In the genomic region with DNA sequence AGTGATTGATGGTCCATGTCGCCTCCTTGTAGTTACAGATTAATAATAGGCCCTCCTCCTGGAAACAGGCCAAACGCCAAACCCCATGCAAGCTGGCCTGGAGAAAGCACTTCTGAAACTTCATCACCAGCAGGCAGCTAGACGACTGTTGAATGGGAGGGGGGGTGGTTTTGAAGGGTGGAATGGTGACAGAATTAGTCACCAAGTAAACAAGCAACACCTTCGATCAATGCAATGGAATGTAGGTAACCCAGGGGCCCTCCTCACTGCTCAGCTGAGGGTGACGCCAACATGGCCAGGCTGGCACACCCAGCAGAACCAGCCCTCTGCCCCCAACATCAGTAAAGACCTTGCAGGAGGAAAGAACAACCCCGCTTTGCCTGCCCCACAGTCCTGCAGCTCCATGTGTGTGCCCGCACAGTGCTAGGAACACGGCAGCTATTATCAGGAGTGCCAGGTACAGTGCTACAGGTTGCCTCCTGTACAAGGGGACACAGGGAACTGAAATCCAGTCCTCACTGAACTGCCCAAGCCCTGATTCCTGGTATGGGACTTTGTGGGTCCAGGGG, we compare ENCODE assay signal across 1 cellular context.
TF ChIP-seq lines count a peak whose summit lies in the region.

No MANE protein-coding gene starts in this region.

TF ChIP-seq in HepG2, 621 proteins besides CTCF, POLR2A, EP300 and RAD21 (continued from another document and continues in another):
- TF ChIP-seq, protein P1, sequence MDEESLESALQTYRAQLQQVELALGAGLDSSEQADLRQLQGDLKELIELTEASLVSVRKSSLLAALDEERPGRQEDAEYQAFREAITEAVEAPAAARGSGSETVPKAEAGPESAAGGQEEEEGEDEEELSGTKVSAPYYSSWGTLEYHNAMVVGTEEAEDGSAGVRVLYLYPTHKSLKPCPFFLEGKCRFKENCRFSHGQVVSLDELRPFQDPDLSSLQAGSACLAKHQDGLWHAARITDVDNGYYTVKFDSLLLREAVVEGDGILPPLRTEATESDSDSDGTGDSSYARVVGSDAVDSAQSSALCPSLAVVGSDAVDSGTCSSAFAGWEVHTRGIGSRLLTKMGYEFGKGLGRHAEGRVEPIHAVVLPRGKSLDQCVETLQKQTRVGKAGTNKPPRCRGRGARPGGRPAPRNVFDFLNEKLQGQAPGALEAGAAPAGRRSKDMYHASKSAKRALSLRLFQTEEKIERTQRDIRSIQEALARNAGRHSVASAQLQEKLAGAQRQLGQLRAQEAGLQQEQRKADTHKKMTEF (CRISPR knock-in tag; IDR thresholded peaks at IDR 0.05): peak; percentile 97
- TF ChIP-seq ZNF776 (CRISPR knock-in tag; IDR thresholded peaks at IDR 0.05): no peak
- TF ChIP-seq, protein P2, sequence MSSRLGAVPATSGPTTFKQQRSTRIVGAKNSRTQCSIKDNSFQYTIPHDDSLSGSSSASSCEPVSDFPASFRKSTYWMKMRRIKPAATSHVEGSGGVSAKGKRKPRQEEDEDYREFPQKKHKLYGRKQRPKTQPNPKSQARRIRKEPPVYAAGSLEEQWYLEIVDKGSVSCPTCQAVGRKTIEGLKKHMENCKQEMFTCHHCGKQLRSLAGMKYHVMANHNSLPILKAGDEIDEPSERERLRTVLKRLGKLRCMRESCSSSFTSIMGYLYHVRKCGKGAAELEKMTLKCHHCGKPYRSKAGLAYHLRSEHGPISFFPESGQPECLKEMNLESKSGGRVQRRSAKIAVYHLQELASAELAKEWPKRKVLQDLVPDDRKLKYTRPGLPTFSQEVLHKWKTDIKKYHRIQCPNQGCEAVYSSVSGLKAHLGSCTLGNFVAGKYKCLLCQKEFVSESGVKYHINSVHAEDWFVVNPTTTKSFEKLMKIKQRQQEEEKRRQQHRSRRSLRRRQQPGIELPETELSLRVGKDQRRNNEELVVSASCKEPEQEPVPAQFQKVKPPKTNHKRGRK (CRISPR knock-in tag; IDR thresholded peaks at IDR 0.05): no peak
- TF ChIP-seq TARDBP (CRISPR knock-in tag; IDR thresholded peaks at IDR 0.05): peak; percentile 73; the same call in 1 of the 2 replicates
- no peak; the same call in 1 of the 2 replicates for TF ChIP-seq ZSCAN21 (CRISPR knock-in tag; IDR thresholded peaks at IDR 0.05; ENCODE audit: borderline replicate concordance)
- TF ChIP-seq ZNF737 (CRISPR knock-in tag; IDR thresholded peaks at IDR 0.05; ENCODE audit: borderline replicate concordance): no peak
- no peak for TF ChIP-seq ZNF367 (CRISPR knock-in tag; IDR thresholded peaks at IDR 0.05; ENCODE audit: borderline replicate concordance)
- TF ChIP-seq ZNF333 (CRISPR knock-in tag; IDR thresholded peaks at IDR 0.05; ENCODE audit: borderline replicate concordance): no peak
- TF ChIP-seq ZNF703 (CRISPR knock-in tag; IDR thresholded peaks at IDR 0.05; ENCODE audit: borderline replicate concordance): no peak
- TF ChIP-seq, protein P3, sequence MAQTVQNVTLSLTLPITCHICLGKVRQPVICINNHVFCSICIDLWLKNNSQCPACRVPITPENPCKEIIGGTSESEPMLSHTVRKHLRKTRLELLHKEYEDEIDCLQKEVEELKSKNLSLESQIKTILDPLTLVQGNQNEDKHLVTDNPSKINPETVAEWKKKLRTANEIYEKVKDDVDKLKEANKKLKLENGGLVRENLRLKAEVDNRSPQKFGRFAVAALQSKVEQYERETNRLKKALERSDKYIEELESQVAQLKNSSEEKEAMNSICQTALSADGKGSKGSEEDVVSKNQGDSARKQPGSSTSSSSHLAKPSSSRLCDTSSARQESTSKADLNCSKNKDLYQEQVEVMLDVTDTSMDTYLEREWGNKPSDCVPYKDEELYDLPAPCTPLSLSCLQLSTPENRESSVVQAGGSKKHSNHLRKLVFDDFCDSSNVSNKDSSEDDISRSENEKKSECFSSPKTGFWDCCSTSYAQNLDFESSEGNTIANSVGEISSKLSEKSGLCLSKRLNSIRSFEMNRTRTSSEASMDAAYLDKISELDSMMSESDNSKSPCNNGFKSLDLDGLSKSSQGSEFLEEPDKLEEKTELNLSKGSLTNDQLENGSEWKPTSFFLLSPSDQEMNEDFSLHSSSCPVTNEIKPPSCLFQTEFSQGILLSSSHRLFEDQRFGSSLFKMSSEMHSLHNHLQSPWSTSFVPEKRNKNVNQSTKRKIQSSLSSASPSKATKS (CRISPR knock-in tag; IDR thresholded peaks at IDR 0.05): no peak
- peak; percentile 100 for TF ChIP-seq FOSL1 (CRISPR knock-in tag; IDR thresholded peaks at IDR 0.05; ENCODE audit: borderline replicate concordance)
- TF ChIP-seq NR2F6 (IDR thresholded peaks at IDR 0.05): peak; percentile 64; the same call in 1 of the 2 replicates
- peak; percentile 76 for TF ChIP-seq NR2F6 (CRISPR knock-in tag; IDR thresholded peaks at IDR 0.05)
- peak; percentile 70 for TF ChIP-seq FOXK2 (IDR thresholded peaks at IDR 0.05)
- TF ChIP-seq ZNF180 (CRISPR knock-in tag; IDR thresholded peaks at IDR 0.05; ENCODE audit: borderline replicate concordance, low read depth): no peak
- TF ChIP-seq, protein P4, sequence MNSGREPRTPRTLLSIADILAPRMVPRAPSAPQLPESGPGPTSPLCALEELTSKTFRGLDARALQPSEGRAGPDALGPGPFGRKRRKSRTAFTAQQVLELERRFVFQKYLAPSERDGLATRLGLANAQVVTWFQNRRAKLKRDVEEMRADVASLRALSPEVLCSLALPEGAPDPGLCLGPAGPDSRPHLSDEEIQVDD (CRISPR knock-in tag; IDR thresholded peaks at IDR 0.05; ENCODE audit: borderline replicate concordance): 0 out of 2 replicates have a peak, but pooled peaks have one; percentile 68
- TF ChIP-seq HNRNPUL1 (IDR thresholded peaks at IDR 0.05; ENCODE audit: low read depth, low read length): no peak
- 0 out of 2 replicates have a peak, but pooled peaks have one; percentile 68 for TF ChIP-seq SIX4 (CRISPR knock-in tag; IDR thresholded peaks at IDR 0.05)
- peak; percentile 56; the same call in 1 of the 2 replicates for TF ChIP-seq ZBTB20 (CRISPR knock-in tag; IDR thresholded peaks at IDR 0.05; ENCODE audit: borderline replicate concordance, low read depth)
- TF ChIP-seq, protein P5, sequence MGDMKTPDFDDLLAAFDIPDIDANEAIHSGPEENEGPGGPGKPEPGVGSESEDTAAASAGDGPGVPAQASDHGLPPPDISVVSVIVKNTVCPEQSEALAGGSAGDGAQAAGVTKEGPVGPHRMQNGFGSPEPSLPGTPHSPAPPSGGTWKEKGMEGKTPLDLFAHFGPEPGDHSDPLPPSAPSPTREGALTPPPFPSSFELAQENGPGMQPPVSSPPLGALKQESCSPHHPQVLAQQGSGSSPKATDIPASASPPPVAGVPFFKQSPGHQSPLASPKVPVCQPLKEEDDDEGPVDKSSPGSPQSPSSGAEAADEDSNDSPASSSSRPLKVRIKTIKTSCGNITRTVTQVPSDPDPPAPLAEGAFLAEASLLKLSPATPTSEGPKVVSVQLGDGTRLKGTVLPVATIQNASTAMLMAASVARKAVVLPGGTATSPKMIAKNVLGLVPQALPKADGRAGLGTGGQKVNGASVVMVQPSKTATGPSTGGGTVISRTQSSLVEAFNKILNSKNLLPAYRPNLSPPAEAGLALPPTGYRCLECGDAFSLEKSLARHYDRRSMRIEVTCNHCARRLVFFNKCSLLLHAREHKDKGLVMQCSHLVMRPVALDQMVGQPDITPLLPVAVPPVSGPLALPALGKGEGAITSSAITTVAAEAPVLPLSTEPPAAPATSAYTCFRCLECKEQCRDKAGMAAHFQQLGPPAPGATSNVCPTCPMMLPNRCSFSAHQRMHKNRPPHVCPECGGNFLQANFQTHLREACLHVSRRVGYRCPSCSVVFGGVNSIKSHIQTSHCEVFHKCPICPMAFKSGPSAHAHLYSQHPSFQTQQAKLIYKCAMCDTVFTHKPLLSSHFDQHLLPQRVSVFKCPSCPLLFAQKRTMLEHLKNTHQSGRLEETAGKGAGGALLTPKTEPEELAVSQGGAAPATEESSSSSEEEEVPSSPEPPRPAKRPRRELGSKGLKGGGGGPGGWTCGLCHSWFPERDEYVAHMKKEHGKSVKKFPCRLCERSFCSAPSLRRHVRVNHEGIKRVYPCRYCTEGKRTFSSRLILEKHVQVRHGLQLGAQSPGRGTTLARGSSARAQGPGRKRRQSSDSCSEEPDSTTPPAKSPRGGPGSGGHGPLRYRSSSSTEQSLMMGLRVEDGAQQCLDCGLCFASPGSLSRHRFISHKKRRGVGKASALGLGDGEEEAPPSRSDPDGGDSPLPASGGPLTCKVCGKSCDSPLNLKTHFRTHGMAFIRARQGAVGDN (CRISPR knock-in tag; IDR thresholded peaks at IDR 0.05): peak; percentile 78
- TF ChIP-seq BRD4 (CRISPR knock-in tag; IDR thresholded peaks at IDR 0.05): no peak; the same call in 1 of the 2 replicates
- TF ChIP-seq PAWR (CRISPR knock-in tag; IDR thresholded peaks at IDR 0.05; ENCODE audit: borderline replicate concordance): no peak
- no peak for TF ChIP-seq ZFP82 (CRISPR knock-in tag; IDR thresholded peaks at IDR 0.05; ENCODE audit: borderline replicate concordance)
- TF ChIP-seq ZNF468 (CRISPR knock-in tag; IDR thresholded peaks at IDR 0.05): no peak
- no peak for TF ChIP-seq KMT2B (CRISPR knock-in tag; IDR thresholded peaks at IDR 0.05)
- TF ChIP-seq ZKSCAN5 (CRISPR knock-in tag; IDR thresholded peaks at IDR 0.05): no peak
- peak; percentile 83; the same call in 1 of the 2 replicates for TF ChIP-seq KDM5B (CRISPR knock-in tag; IDR thresholded peaks at IDR 0.05; ENCODE audit: borderline replicate concordance)
- TF ChIP-seq ZBTB3 (CRISPR knock-in tag; IDR thresholded peaks at IDR 0.05; ENCODE audit: borderline replicate concordance, low read depth): no peak
- TF ChIP-seq, protein P6, sequence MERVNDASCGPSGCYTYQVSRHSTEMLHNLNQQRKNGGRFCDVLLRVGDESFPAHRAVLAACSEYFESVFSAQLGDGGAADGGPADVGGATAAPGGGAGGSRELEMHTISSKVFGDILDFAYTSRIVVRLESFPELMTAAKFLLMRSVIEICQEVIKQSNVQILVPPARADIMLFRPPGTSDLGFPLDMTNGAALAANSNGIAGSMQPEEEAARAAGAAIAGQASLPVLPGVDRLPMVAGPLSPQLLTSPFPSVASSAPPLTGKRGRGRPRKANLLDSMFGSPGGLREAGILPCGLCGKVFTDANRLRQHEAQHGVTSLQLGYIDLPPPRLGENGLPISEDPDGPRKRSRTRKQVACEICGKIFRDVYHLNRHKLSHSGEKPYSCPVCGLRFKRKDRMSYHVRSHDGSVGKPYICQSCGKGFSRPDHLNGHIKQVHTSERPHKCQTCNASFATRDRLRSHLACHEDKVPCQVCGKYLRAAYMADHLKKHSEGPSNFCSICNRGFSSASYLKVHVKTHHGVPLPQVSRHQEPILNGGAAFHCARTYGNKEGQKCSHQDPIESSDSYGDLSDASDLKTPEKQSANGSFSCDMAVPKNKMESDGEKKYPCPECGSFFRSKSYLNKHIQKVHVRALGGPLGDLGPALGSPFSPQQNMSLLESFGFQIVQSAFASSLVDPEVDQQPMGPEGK (CRISPR knock-in tag; IDR thresholded peaks at IDR 0.05): peak; percentile 93
- peak; percentile 62 to 72 for TF ChIP-seq NR2F1 (CRISPR knock-in tag; IDR thresholded peaks at IDR 0.05)
- peak; percentile 75; the same call in 1 of the 2 replicates for TF ChIP-seq ZNF124 (CRISPR knock-in tag; IDR thresholded peaks at IDR 0.05)
- no peak for TF ChIP-seq ZNF282 (IDR thresholded peaks at IDR 0.05; ENCODE audit: partially characterized antibody)
- TF ChIP-seq, protein P7, sequence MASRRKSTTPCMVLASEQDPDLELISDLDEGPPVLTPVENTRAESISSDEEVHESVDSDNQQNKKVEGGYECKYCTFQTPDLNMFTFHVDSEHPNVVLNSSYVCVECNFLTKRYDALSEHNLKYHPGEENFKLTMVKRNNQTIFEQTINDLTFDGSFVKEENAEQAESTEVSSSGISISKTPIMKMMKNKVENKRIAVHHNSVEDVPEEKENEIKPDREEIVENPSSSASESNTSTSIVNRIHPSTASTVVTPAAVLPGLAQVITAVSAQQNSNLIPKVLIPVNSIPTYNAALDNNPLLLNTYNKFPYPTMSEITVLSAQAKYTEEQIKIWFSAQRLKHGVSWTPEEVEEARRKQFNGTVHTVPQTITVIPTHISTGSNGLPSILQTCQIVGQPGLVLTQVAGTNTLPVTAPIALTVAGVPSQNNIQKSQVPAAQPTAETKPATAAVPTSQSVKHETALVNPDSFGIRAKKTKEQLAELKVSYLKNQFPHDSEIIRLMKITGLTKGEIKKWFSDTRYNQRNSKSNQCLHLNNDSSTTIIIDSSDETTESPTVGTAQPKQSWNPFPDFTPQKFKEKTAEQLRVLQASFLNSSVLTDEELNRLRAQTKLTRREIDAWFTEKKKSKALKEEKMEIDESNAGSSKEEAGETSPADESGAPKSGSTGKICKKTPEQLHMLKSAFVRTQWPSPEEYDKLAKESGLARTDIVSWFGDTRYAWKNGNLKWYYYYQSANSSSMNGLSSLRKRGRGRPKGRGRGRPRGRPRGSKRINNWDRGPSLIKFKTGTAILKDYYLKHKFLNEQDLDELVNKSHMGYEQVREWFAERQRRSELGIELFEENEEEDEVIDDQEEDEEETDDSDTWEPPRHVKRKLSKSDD (CRISPR knock-in tag; IDR thresholded peaks at IDR 0.05; ENCODE audit: low read depth): peak; percentile 79; the same call in 1 of the 2 replicates
- TF ChIP-seq PHF21A (CRISPR knock-in tag; IDR thresholded peaks at IDR 0.05): peak; percentile 80
- no peak; the same call in 1 of the 2 replicates for TF ChIP-seq RNF2 (conservative IDR thresholded peaks at IDR 0.05; ENCODE audit: low read depth)
- TF ChIP-seq ZNF263 (CRISPR knock-in tag; IDR thresholded peaks at IDR 0.05): 0 out of 2 replicates have a peak, but pooled peaks have one; percentile 51
- peak; percentile 87; the same call in 1 of the 2 replicates for TF ChIP-seq ZFP90 (CRISPR knock-in tag; IDR thresholded peaks at IDR 0.05; ENCODE audit: borderline replicate concordance)
- TF ChIP-seq YEATS2 (CRISPR knock-in tag; IDR thresholded peaks at IDR 0.05; ENCODE audit: borderline replicate concordance): peak; percentile 87; the same call in 1 of the 2 replicates
- TF ChIP-seq BRCA1 (CRISPR knock-in tag; IDR thresholded peaks at IDR 0.05): 0 out of 2 replicates have a peak, but pooled peaks have one; percentile 44
- peak; percentile 94 for TF ChIP-seq ZEB1 (IDR thresholded peaks at IDR 0.05; ENCODE audit: insufficient replicate concordance, low read depth)
- TF ChIP-seq, protein P8, sequence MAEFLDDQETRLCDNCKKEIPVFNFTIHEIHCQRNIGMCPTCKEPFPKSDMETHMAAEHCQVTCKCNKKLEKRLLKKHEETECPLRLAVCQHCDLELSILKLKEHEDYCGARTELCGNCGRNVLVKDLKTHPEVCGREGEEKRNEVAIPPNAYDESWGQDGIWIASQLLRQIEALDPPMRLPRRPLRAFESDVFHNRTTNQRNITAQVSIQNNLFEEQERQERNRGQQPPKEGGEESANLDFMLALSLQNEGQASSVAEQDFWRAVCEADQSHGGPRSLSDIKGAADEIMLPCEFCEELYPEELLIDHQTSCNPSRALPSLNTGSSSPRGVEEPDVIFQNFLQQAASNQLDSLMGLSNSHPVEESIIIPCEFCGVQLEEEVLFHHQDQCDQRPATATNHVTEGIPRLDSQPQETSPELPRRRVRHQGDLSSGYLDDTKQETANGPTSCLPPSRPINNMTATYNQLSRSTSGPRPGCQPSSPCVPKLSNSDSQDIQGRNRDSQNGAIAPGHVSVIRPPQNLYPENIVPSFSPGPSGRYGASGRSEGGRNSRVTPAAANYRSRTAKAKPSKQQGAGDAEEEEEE (CRISPR knock-in tag; IDR thresholded peaks at IDR 0.05; ENCODE audit: borderline replicate concordance): 0 out of 2 replicates have a peak, but pooled peaks have one; percentile 74
- TF ChIP-seq, protein P9, sequence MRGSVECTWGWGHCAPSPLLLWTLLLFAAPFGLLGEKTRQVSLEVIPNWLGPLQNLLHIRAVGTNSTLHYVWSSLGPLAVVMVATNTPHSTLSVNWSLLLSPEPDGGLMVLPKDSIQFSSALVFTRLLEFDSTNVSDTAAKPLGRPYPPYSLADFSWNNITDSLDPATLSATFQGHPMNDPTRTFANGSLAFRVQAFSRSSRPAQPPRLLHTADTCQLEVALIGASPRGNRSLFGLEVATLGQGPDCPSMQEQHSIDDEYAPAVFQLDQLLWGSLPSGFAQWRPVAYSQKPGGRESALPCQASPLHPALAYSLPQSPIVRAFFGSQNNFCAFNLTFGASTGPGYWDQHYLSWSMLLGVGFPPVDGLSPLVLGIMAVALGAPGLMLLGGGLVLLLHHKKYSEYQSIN (CRISPR knock-in tag; IDR thresholded peaks at IDR 0.05; ENCODE audit: borderline replicate concordance): no peak
